Comparison of ENCODE assay signal across 24 cellular contexts in genomic region chr16:81744385-81744784, GRCh38.
"Had no signal": no experiment of that assay in that cellular context is flagged by ENCODE, and none has a peak within 500 bp of the region (broad histone marks: within the 10 kb centered on the region; RNA-seq: fewer than 3 reads in every experiment).

No MANE protein-coding gene starts in this region.

- H3K4me1 ChIP-seq: psoas muscle, uterus had no signal

- H3K27me3 Mint-ChIP-seq: memory B cell had no signal

- H3K27ac Mint-ChIP-seq: memory B cell; nephron; stimulated activated effector memory CD8-positive, alpha-beta T cell treated with anti-CD3 and anti-CD28 coated beads, Interleukin-12 subunit alpha, Interleukin-12 subunit beta, amount 100 ng/mL, for 72 hours had no signal

- H3K36me3 Mint-ChIP-seq: memory B cell; stimulated activated effector memory CD8-positive, alpha-beta T cell treated with anti-CD3 and anti-CD28 coated beads, Interleukin-12 subunit alpha, Interleukin-12 subunit beta, amount 100 ng/mL, for 72 hours had no signal

- ATAC-seq: gastrocnemius medialis; heart left ventricle; left lobe of liver; psoas muscle; right cardiac atrium; stimulated activated effector memory CD8-positive, alpha-beta T cell treated with anti-CD3 and anti-CD28 coated beads, Interleukin-12 subunit alpha, Interleukin-12 subunit beta, amount 100 ng/mL, for 72 hours; stimulated activated naive CD8-positive, alpha-beta T cell treated with anti-CD3 and anti-CD28 coated beads, Interleukin-15, Interleukin-2, amounts not matched to agents 100 U/mL and 50 U/mL, for 24 hours; upper lobe of right lung had no signal

- DNase-seq: dorsolateral prefrontal cortex; effector CD4-positive, alpha-beta T cell; foreskin fibroblast; gastrocnemius medialis; heart left ventricle; kidney; occipital lobe; psoas muscle; right cardiac atrium; sigmoid colon; stimulated activated CD4-positive, alpha-beta T cell treated with anti-CD3 and anti-CD28 coated beads, Interleukin-2, amount 100 ng/mL, for 24 hours; stimulated activated CD4-positive, alpha-beta T cell treated with anti-CD3 and anti-CD28 coated beads, Interleukin-4, amount 100 ng/mL, for 24 hours; stimulated activated naive CD8-positive, alpha-beta T cell treated with anti-CD3 and anti-CD28 coated beads, Interleukin-15, Interleukin-2, amounts not matched to agents 100 U/mL and 50 U/mL, for 24 hours; upper lobe of right lung; uterus had no signal

- H3K4me3 ChIP-seq: dorsolateral prefrontal cortex, gastrocnemius medialis, heart left ventricle, hepatocyte, lung, ovary, psoas muscle, sigmoid colon, thoracic aorta, tibial nerve, upper lobe of right lung, uterus had no signal

- H3K4me2 ChIP-seq: hepatocyte had no signal

- H3K36me3 ChIP-seq: gastrocnemius medialis, heart left ventricle, ovary, sigmoid colon, thoracic aorta, tibial nerve, upper lobe of right lung, uterus had no signal

- H3K4me3 Mint-ChIP-seq: memory B cell; stimulated activated effector memory CD8-positive, alpha-beta T cell treated with anti-CD3 and anti-CD28 coated beads, Interleukin-12 subunit alpha, Interleukin-12 subunit beta, amount 100 ng/mL, for 72 hours had no signal

- H3K27ac ChIP-seq: dorsolateral prefrontal cortex, gastrocnemius medialis, heart left ventricle, hepatocyte, ovary, psoas muscle, sigmoid colon, thoracic aorta, tibial nerve, upper lobe of right lung, uterus had no signal

- H3K9me3 Mint-ChIP-seq: memory B cell; nephron; stimulated activated effector memory CD8-positive, alpha-beta T cell treated with anti-CD3 and anti-CD28 coated beads, Interleukin-12 subunit alpha, Interleukin-12 subunit beta, amount 100 ng/mL, for 72 hours had no signal

- H3K79me2 ChIP-seq: hepatocyte had no signal

- H3K27me3 ChIP-seq: dorsolateral prefrontal cortex, gastrocnemius medialis, hepatocyte, ovary, sigmoid colon, tibial nerve, upper lobe of right lung, uterus had no signal

- H2AFZ ChIP-seq: hepatocyte had no signal

- H3K9me3 ChIP-seq: gastrocnemius medialis, heart left ventricle, ovary, psoas muscle, sigmoid colon, thoracic aorta, tibial nerve, upper lobe of right lung, uterus had no signal
